2 cellular contexts compared by ENCODE assay signal in genomic region chr4:4582653-4583052, GRCh38.
A peak's percentile ranks its signal among the peaks of the same experiment; 100 is the strongest.
TF ChIP-seq lines count a peak whose summit lies in the region.

No MANE protein-coding gene starts in this region.

TF ChIP-seq in GM23338, 12 proteins besides CTCF, POLR2A, EP300 and RAD21:
- no peak for TF ChIP-seq CREB1 (CRISPR knock-in tag; IDR thresholded peaks at IDR 0.05; ENCODE audit: low read depth)

TF ChIP-seq in H1, 55 proteins besides CTCF, POLR2A, EP300 and RAD21:
- TF ChIP-seq SP2 (IDR thresholded peaks at IDR 0.05; ENCODE audit: low read length) (no peak), TEAD4 (IDR thresholded peaks at IDR 0.05; ENCODE audit: low read depth, low read length) (0 out of 2 replicates have a peak, but pooled peaks have one; percentile 34)
TF ChIP-seq in H1: peak in this region for 1.
